ENCODE assay signal across 8 cellular contexts in the genomic region with DNA sequence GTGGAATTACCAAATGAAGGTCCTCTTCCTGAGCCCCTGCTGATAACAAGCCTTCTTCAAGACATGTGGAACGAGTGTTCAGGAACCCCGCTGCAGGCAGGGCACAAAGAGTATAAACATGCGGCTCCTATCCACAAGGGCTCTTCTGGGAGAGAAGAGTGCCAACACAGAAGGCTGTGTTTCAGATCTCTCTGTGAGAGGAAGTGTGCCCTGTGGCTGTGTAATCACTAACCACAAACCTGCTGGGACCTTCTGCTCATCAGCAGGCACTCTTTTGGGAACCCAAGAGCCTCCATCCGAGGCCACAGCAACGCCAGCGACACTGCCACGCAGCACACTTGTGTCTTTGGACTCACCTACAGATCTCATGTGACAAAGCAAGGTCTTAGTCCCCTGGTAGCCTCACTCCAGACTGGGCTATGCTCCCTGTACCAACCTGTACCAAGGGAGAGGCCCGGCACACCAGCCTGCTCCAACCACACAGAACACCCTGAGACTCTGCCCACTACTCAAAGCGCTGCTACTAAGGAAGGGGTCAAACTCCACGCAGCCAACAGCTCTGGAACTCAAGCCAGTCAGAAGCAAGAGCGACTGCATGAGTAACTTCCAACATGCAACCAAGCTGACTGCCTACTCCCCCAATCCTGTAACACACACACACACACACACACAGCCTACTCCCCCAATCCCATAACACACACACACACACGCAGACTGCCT. TPM values are rescaled to one million over a fixed set of nuclear protein-coding genes. Genes with fewer than 3 reads are reported as not detected.
DNase-seq lines count a peak whose midpoint lies in the region; ATAC-seq and TF ChIP-seq lines count a peak whose summit lies in the region.

No MANE protein-coding gene starts in this region.

- no peaks in the 10 kb centered on the region for H3K27me3 Mint-ChIP-seq in CD8-positive, alpha-beta T cell (ENCODE audit: low read depth)
- no peaks in the 10 kb centered on the region for H3K27me3 Mint-ChIP-seq in activated T-helper 1 cell treated with anti-CD3 and anti-CD28 coated beads, Interleukin-12 subunit alpha, Interleukin-12 subunit beta, Interleukin-2, Interleukin-4 antibody, amounts not matched to agents 30 ng/mL and 10 ng/mL and 1 ng/mL, durations not matched to agents 14 hours and 24 hours and 36 hours (ENCODE audit: insufficient read depth)

- H3K36me3 Mint-ChIP-seq in CD8-positive, alpha-beta T cell: peaks cover 58% of the 10 kb centered on the region
- peaks cover 18% of the 10 kb centered on the region for H3K36me3 Mint-ChIP-seq in activated T-helper 1 cell treated with anti-CD3 and anti-CD28 coated beads, Interleukin-12 subunit alpha, Interleukin-12 subunit beta, Interleukin-2, Interleukin-4 antibody, amounts not matched to agents 30 ng/mL and 10 ng/mL and 1 ng/mL, durations not matched to agents 14 hours and 24 hours and 36 hours (ENCODE audit: low read depth)

- no peaks in the 10 kb centered on the region for H3K9me3 ChIP-seq in CD8-positive, alpha-beta T cell (ENCODE audit: low read length)
- no peaks in the 10 kb centered on the region for H3K9me3 ChIP-seq in uterus

- H3K4me3 Mint-ChIP-seq in CD8-positive, alpha-beta T cell: peak overlapping the region; percentile 24
- H3K4me3 Mint-ChIP-seq in activated T-helper 1 cell treated with anti-CD3 and anti-CD28 coated beads, Interleukin-12 subunit alpha, Interleukin-12 subunit beta, Interleukin-2, Interleukin-4 antibody, amounts not matched to agents 30 ng/mL and 10 ng/mL and 1 ng/mL, durations not matched to agents 14 hours and 24 hours and 36 hours: no peak overlapping the region

- peak; percentile 33 for ATAC-seq in CD8-positive, alpha-beta T cell

- peak in 1 of 7 experiments; percentile 38 for DNase-seq in CD8-positive, alpha-beta T cell
- DNase-seq in Jurkat, Clone E6-1 (ENCODE audit: low read depth, low spot score): peak; percentile 86
- DNase-seq in activated T-helper 1 cell treated with anti-CD3 and anti-CD28 coated beads, Interleukin-12 subunit alpha, Interleukin-12 subunit beta, Interleukin-2, Interleukin-4 antibody, amounts not matched to agents 30 ng/mL and 10 ng/mL and 1 ng/mL, durations not matched to agents 14 hours and 24 hours and 36 hours (ENCODE audit: low spot score): no peak
- DNase-seq in mucosa of gallbladder (ENCODE audit: low spot score): peak; percentile 75
- DNase-seq in T1000 (lab: John Stamatoyannopoulos, UW): no peak
- DNase-seq in NCI-H2081 treated with DMSO at 0.1 percent for 48 hours (lab: John Stamatoyannopoulos, UW): no peak
- no peak for DNase-seq in A172 (ENCODE audit: low spot score)
- DNase-seq in uterus: no peak

- peaks cover 7% of the 10 kb centered on the region for H3K36me3 ChIP-seq in CD8-positive, alpha-beta T cell (ENCODE audit: insufficient read depth, low read length)
- no peaks in the 10 kb centered on the region for H3K36me3 ChIP-seq in uterus

- no peaks in the 10 kb centered on the region for H3K9me3 Mint-ChIP-seq in CD8-positive, alpha-beta T cell
- no peaks in the 10 kb centered on the region for H3K9me3 Mint-ChIP-seq in activated T-helper 1 cell treated with anti-CD3 and anti-CD28 coated beads, Interleukin-12 subunit alpha, Interleukin-12 subunit beta, Interleukin-2, Interleukin-4 antibody, amounts not matched to agents 30 ng/mL and 10 ng/mL and 1 ng/mL, durations not matched to agents 14 hours and 24 hours and 36 hours

- H3K4me1 Mint-ChIP-seq in CD8-positive, alpha-beta T cell (ENCODE audit: low read depth): peaks cover 69% of the 10 kb centered on the region
- peaks cover 55% of the 10 kb centered on the region for H3K4me1 Mint-ChIP-seq in activated T-helper 1 cell treated with anti-CD3 and anti-CD28 coated beads, Interleukin-12 subunit alpha, Interleukin-12 subunit beta, Interleukin-2, Interleukin-4 antibody, amounts not matched to agents 30 ng/mL and 10 ng/mL and 1 ng/mL, durations not matched to agents 14 hours and 24 hours and 36 hours (ENCODE audit: low read depth)

- TF ChIP-seq POLR2A in uterus (IDR thresholded peaks at IDR 0.05): no peak

- TF ChIP-seq CTCF in CD8-positive, alpha-beta T cell (IDR thresholded peaks at IDR 0.05): no peak
- no peak for TF ChIP-seq CTCF in uterus (IDR thresholded peaks at IDR 0.05)

- H3K4me1 ChIP-seq in CD8-positive, alpha-beta T cell (ENCODE audit: insufficient read depth, low read length): peaks cover 52% of the 10 kb centered on the region
- peaks cover 2 to 33% of the 10 kb centered on the region in 2 donors for H3K4me1 ChIP-seq in uterus

- H3K27me3 ChIP-seq in CD8-positive, alpha-beta T cell (ENCODE audit: insufficient read depth, low read length): no peaks in the 10 kb centered on the region
- no peaks in the 10 kb centered on the region for H3K27me3 ChIP-seq in uterus

- CTCF ChIA-PET in CD8-positive, alpha-beta T cell (lab: Charles Lee): interaction anchor here (0.6 kb wide), 1 partner anchor 264 kb away, joined by 3 read pairs; no protein-coding TSS in a partner anchor

- POLR2A ChIA-PET in CD8-positive, alpha-beta T cell (lab: Charles Lee): interaction anchor here (0.7 kb wide), 1 partner anchor 360 kb away, joined by 3 read pairs; no protein-coding TSS in a partner anchor

- intact Hi-C loops in CD8-positive, alpha-beta T cell (cut with DNase I, micrococcal nuclease): loop anchor here in 1 of 2 experiments (10.0 kb wide), 1 partner anchor 1971 kb away; the partner anchor contains the start of gene NDUFV3
- intact Hi-C loops in activated T-helper 1 cell treated with anti-CD3 and anti-CD28 coated beads, Interleukin-12 subunit alpha, Interleukin-12 subunit beta, Interleukin-2, Interleukin-4 antibody, amounts not matched to agents 30 ng/mL and 10 ng/mL and 1 ng/mL, durations not matched to agents 14 hours and 24 hours and 36 hours (cut with micrococcal nuclease): no loop called here
- intact Hi-C loops in uterus (cut with DNase I; ENCODE audit: low total_unique reads): no loop called here

- H3K27ac ChIP-seq in CD8-positive, alpha-beta T cell (ENCODE audit: low read depth, low read length): no peak overlapping the region
- H3K27ac ChIP-seq in uterus: peak overlapping the region in 1 of 2 donors; percentile 13

- H3K4me3 ChIP-seq in CD8-positive, alpha-beta T cell (ENCODE audit: low read depth, low read length): no peak overlapping the region
- H3K4me3 ChIP-seq in Jurkat, Clone E6-1 (ENCODE audit: low read length): peak overlapping the region; percentile 36
- no peak overlapping the region for H3K4me3 ChIP-seq in uterus

- peak overlapping the region; percentile 75 for H3K27ac Mint-ChIP-seq in CD8-positive, alpha-beta T cell
- H3K27ac Mint-ChIP-seq in activated T-helper 1 cell treated with anti-CD3 and anti-CD28 coated beads, Interleukin-12 subunit alpha, Interleukin-12 subunit beta, Interleukin-2, Interleukin-4 antibody, amounts not matched to agents 30 ng/mL and 10 ng/mL and 1 ng/mL, durations not matched to agents 14 hours and 24 hours and 36 hours: peak overlapping the region; percentile 43

RNA-seq across cellular contexts. Expression of gene PTTG1IP, which starts 7.8 kb away (rescaled TPM):
- total RNA-seq in CD8-positive, alpha-beta T cell: 10 to 100 TPM; 71.0 to 73.3 TPM
- polyA plus RNA-seq in Jurkat, Clone E6-1 (2012; ENCODE audit: insufficient read depth, insufficient read length): 98.0 TPM
- total RNA-seq in activated T-helper 1 cell treated with anti-CD3 and anti-CD28 coated beads, Interleukin-12 subunit alpha, Interleukin-12 subunit beta, Interleukin-2, Interleukin-4 antibody, amounts not matched to agents 30 ng/mL and 10 ng/mL and 1 ng/mL, durations not matched to agents 14 hours and 24 hours and 36 hours: 46.7 and 48.7 TPM in 2 replicates
- total RNA-seq in mucosa of gallbladder (295 TPM), uterus (100 to 1,000 TPM; 108 to 202 (median 146) TPM)
- total RNA-seq in A172 (2014; rRNA removed; shearing (Covaris generic)): 637 and 713 TPM in 2 replicates

RNA-seq across cellular contexts. Expression of gene SUMO3, which starts 47.9 kb away (rescaled TPM):
- total RNA-seq in CD8-positive, alpha-beta T cell: 10 to 100 TPM; 84.7 to 87.3 TPM
- 149 TPM for polyA plus RNA-seq in Jurkat, Clone E6-1 (2012; ENCODE audit: insufficient read depth, insufficient read length)
- total RNA-seq in activated T-helper 1 cell treated with anti-CD3 and anti-CD28 coated beads, Interleukin-12 subunit alpha, Interleukin-12 subunit beta, Interleukin-2, Interleukin-4 antibody, amounts not matched to agents 30 ng/mL and 10 ng/mL and 1 ng/mL, durations not matched to agents 14 hours and 24 hours and 36 hours: 86.9 and 88.6 TPM in 2 replicates
- total RNA-seq in mucosa of gallbladder: 70.5 TPM
- 118 and 140 TPM in 2 replicates for total RNA-seq in A172 (2014; rRNA removed; shearing (Covaris generic))
- total RNA-seq in uterus: 10 to 100 TPM; 62.6 to 88.4 (median 67.4) TPM

RNA-seq across cellular contexts. Expression of gene ITGB2, which starts 55.0 kb away (rescaled TPM):
- total RNA-seq in CD8-positive, alpha-beta T cell: 100 to 1,000 TPM; 234 to 245 TPM
- 108 TPM for polyA plus RNA-seq in Jurkat, Clone E6-1 (2012; ENCODE audit: insufficient read depth, insufficient read length)
- 292 and 294 TPM in 2 replicates for total RNA-seq in activated T-helper 1 cell treated with anti-CD3 and anti-CD28 coated beads, Interleukin-12 subunit alpha, Interleukin-12 subunit beta, Interleukin-2, Interleukin-4 antibody, amounts not matched to agents 30 ng/mL and 10 ng/mL and 1 ng/mL, durations not matched to agents 14 hours and 24 hours and 36 hours
- total RNA-seq in mucosa of gallbladder (84.5 TPM), uterus (10 to 100 TPM; 20.2 to 46.8 (median 21.0) TPM)
- 0.19 and 1.2 TPM in 2 replicates for total RNA-seq in A172 (2014; rRNA removed; shearing (Covaris generic))

Comparison
In these comparisons a context has a peak if more than half of its experiments do, and no peak if none do; other contexts are left out.
1. DNase-seq: peak in Jurkat, Clone E6-1 (single experiment) and mucosa of gallbladder (single experiment); none in activated T-helper 1 cell treated with anti-CD3 and anti-CD28 coated beads, Interleukin-12 subunit alpha, Interleukin-12 subunit beta, Interleukin-2, Interleukin-4 antibody, amounts not matched to agents 30 ng/mL and 10 ng/mL and 1 ng/mL, durations not matched to agents 14 hours and 24 hours and 36 hours (single experiment), T1000 (single experiment), NCI-H2081 treated with DMSO at 0.1 percent for 48 hours (single experiment), A172 (single experiment) and uterus (0 of 2).